Comparison of ENCODE assay signal across 1 cellular context in the genomic region with DNA sequence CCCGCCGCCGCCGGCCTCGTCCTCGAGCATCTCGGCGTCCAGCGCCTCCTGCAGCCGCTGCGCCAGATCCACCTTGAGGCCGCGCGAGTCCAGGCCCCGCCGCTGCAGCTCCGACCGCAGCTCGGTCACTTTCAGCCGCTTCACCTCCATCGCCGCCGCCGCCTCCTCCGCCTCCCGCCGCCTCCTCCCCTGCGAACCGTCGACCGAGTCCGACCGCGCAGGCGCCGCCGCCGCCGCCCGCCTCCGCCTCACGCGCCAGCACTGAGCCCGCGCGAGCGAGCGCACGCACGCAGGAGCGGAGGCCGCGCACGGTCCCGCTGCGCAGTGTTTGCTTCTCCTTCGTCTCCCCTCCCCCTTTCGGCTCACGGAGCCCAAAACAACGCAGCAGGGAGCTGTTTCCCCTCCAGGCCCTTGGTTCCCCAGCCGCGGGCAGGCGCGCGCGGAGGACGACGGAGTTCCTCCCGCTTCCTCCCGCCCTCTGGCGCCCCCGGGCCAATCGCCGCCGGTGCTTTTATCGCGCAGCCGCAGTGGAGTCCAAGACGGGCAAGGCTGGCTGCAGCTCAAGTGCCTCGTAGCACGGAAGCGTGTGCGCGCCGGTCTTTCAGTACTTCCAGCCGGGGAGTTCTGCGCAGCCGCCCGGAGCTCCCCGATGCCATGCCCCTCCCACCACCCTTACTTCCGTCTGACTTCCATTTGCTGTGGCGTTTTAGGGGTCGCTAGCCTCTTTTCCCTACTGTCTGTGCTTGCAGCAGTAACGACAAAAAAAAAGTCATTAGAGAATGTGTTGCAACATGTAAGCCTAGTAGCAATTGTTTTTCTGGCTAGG.
TF ChIP-seq lines count a peak whose summit lies in the region.

A gene (minus strand): TSS at position 451 of the 826 bp plus-strand sequence. CDS start 301 bp downstream, at position 150.

TF ChIP-seq in HEK293, 187 proteins besides CTCF, POLR2A, EP300 and RAD21 (continued from another document and continues in another):
- TF ChIP-seq, protein P1, sequence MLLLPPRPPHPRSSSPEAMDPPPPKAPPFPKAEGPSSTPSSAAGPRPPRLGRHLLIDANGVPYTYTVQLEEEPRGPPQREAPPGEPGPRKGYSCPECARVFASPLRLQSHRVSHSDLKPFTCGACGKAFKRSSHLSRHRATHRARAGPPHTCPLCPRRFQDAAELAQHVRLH (tag by site-specific recombination; IDR thresholded peaks at IDR 0.05): no peak
- TF ChIP-seq OVOL3 (tag by site-specific recombination; IDR thresholded peaks at IDR 0.05): no peak
- TF ChIP-seq, protein P2, sequence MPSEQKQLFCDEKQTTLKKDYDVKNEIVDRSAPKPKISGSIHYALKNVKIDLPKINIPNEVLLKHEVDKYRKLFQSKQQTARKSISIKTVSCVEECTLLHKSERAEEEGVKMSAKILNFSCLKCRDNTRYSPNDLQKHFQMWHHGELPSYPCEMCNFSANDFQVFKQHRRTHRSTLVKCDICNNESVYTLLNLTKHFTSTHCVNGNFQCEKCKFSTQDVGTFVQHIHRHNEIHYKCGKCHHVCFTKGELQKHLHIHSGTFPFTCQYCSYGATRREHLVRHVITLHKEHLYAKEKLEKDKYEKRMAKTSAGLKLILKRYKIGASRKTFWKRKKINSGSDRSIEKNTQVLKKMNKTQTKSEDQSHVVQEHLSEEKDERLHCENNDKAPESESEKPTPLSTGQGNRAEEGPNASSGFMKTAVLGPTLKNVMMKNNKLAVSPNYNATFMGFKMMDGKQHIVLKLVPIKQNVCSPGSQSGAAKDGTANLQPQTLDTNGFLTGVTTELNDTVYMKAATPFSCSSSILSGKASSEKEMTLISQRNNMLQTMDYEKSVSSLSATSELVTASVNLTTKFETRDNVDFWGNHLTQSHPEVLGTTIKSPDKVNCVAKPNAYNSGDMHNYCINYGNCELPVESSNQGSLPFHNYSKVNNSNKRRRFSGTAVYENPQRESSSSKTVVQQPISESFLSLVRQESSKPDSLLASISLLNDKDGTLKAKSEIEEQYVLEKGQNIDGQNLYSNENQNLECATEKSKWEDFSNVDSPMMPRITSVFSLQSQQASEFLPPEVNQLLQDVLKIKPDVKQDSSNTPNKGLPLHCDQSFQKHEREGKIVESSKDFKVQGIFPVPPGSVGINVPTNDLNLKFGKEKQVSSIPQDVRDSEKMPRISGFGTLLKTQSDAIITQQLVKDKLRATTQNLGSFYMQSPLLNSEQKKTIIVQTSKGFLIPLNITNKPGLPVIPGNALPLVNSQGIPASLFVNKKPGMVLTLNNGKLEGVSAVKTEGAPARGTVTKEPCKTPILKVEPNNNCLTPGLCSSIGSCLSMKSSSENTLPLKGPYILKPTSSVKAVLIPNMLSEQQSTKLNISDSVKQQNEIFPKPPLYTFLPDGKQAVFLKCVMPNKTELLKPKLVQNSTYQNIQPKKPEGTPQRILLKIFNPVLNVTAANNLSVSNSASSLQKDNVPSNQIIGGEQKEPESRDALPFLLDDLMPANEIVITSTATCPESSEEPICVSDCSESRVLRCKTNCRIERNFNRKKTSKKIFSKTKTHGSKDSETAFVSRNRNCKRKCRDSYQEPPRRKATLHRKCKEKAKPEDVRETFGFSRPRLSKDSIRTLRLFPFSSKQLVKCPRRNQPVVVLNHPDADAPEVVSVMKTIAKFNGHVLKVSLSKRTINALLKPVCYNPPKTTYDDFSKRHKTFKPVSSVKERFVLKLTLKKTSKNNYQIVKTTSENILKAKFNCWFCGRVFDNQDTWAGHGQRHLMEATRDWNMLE (tag by site-specific recombination; conservative IDR thresholded peaks at IDR 0.05; ENCODE audit: low read depth): no peak
- no peak for TF ChIP-seq SALL2 (tag by site-specific recombination; IDR thresholded peaks at IDR 0.05; ENCODE audit: borderline replicate concordance)
- TF ChIP-seq ZNF404 (tag by site-specific recombination; IDR thresholded peaks at IDR 0.05): no peak
- TF ChIP-seq GLIS1 (tag by site-specific recombination; IDR thresholded peaks at IDR 0.05): peak; percentile 43; the same call in 1 of the 2 replicates
- no peak for TF ChIP-seq ZNF202 (tag by site-specific recombination; IDR thresholded peaks at IDR 0.05; ENCODE audit: borderline replicate concordance)
- TF ChIP-seq ZNF423 (tag by site-specific recombination; IDR thresholded peaks at IDR 0.05): peak; percentile 66; the same call in 1 of the 2 replicates
- no peak for TF ChIP-seq ZNF677 (tag by site-specific recombination; IDR thresholded peaks at IDR 0.05)
- TF ChIP-seq ZNF701 (tag by site-specific recombination; IDR thresholded peaks at IDR 0.05): no peak
- TF ChIP-seq, protein P3, sequence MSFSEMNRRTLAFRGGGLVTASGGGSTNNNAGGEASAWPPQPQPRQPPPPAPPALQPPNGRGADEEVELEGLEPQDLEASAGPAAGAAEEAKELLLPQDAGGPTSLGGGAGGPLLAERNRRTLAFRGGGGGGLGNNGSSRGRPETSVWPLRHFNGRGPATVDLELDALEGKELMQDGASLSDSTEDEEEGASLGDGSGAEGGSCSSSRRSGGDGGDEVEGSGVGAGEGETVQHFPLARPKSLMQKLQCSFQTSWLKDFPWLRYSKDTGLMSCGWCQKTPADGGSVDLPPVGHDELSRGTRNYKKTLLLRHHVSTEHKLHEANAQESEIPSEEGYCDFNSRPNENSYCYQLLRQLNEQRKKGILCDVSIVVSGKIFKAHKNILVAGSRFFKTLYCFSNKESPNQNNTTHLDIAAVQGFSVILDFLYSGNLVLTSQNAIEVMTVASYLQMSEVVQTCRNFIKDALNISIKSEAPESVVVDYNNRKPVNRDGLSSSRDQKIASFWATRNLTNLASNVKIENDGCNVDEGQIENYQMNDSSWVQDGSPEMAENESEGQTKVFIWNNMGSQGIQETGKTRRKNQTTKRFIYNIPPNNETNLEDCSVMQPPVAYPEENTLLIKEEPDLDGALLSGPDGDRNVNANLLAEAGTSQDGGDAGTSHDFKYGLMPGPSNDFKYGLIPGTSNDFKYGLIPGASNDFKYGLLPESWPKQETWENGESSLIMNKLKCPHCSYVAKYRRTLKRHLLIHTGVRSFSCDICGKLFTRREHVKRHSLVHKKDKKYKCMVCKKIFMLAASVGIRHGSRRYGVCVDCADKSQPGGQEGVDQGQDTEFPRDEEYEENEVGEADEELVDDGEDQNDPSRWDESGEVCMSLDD (tag by site-specific recombination; IDR thresholded peaks at IDR 0.05): peak; percentile 62; the same call in 1 of the 2 replicates
- no peak for TF ChIP-seq ZNF169 (tag by site-specific recombination; IDR thresholded peaks at IDR 0.05)
- TF ChIP-seq ZNF843 (tag by site-specific recombination; IDR thresholded peaks at IDR 0.05): peak; percentile 75
- no peak for TF ChIP-seq ZFP37 (tag by site-specific recombination; IDR thresholded peaks at IDR 0.05)
- TF ChIP-seq ZNF670 (tag by site-specific recombination; IDR thresholded peaks at IDR 0.05; ENCODE audit: low read depth): no peak
- TF ChIP-seq IKZF3 (tag by site-specific recombination; IDR thresholded peaks at IDR 0.05): peak; percentile 93
- TF ChIP-seq, protein P4, sequence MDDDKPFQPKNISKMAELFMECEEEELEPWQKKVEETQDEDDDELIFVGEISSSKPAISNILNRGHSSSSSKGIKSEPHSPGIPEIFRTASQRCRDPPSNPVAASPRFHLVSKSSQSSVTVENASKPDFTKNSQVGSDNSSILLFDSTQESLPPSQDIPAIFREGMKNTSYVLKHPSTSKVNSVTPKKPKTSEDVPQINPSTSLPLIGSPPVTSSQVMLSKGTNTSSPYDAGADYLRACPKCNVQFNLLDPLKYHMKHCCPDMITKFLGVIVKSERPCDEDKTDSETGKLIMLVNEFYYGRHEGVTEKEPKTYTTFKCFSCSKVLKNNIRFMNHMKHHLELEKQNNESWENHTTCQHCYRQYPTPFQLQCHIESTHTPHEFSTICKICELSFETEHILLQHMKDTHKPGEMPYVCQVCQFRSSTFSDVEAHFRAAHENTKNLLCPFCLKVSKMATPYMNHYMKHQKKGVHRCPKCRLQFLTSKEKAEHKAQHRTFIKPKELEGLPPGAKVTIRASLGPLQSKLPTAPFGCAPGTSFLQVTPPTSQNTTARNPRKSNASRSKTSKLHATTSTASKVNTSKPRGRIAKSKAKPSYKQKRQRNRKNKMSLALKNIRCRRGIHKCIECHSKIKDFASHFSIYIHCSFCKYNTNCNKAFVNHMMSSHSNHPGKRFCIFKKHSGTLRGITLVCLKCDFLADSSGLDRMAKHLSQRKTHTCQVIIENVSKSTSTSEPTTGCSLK (tag by site-specific recombination; IDR thresholded peaks at IDR 0.05): no peak
- no peak for TF ChIP-seq SETDB1 (IDR thresholded peaks at IDR 0.05; ENCODE audit: insufficient read length, low read length)
- no peak for TF ChIP-seq MEIS1 (CRISPR knock-in tag; IDR thresholded peaks at IDR 0.05; ENCODE audit: borderline replicate concordance)
- TF ChIP-seq, protein P5, sequence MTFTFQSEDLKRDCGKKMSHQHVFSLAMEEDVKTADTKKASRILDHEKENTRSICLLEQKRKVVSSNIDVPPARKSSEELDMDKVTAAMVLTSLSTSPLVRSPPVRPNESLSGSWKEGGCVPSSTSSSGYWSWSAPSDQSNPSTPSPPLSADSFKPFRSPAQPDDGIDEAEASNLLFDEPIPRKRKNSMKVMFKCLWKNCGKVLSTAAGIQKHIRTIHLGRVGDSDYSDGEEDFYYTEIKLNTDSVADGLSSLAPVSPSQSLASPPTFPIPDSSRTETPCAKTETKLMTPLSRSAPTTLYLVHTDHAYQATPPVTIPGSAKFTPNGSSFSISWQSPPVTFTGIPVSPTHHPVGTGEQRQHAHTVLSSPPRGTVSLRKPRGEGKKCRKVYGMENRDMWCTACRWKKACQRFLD (tag by site-specific recombination; IDR thresholded peaks at IDR 0.05): no peak
- peak; percentile 90 for TF ChIP-seq ZEB2 (tag by site-specific recombination; IDR thresholded peaks at IDR 0.05)
- TF ChIP-seq ZNF837 (tag by site-specific recombination; IDR thresholded peaks at IDR 0.05): no peak
- no peak for TF ChIP-seq HOXC10 (CRISPR knock-in tag; IDR thresholded peaks at IDR 0.05)
- TF ChIP-seq ZNF426 (tag by site-specific recombination; IDR thresholded peaks at IDR 0.05): no peak
- TF ChIP-seq KLF7 (tag by site-specific recombination; IDR thresholded peaks at IDR 0.05; ENCODE audit: borderline replicate concordance): no peak
- TF ChIP-seq KLF9 (tag by site-specific recombination; IDR thresholded peaks at IDR 0.05; ENCODE audit: low read depth): no peak
- no peak for TF ChIP-seq RBAK (tag by site-specific recombination; IDR thresholded peaks at IDR 0.05)
- no peak; the same call in 1 of the 2 replicates for TF ChIP-seq KLF16 (tag by site-specific recombination; IDR thresholded peaks at IDR 0.05)
- TF ChIP-seq, protein P6, sequence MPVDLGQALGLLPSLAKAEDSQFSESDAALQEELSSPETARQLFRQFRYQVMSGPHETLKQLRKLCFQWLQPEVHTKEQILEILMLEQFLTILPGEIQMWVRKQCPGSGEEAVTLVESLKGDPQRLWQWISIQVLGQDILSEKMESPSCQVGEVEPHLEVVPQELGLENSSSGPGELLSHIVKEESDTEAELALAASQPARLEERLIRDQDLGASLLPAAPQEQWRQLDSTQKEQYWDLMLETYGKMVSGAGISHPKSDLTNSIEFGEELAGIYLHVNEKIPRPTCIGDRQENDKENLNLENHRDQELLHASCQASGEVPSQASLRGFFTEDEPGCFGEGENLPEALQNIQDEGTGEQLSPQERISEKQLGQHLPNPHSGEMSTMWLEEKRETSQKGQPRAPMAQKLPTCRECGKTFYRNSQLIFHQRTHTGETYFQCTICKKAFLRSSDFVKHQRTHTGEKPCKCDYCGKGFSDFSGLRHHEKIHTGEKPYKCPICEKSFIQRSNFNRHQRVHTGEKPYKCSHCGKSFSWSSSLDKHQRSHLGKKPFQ (tag by site-specific recombination; IDR thresholded peaks at IDR 0.05): no peak
- peak; percentile 85 for TF ChIP-seq ZIC2 (tag by site-specific recombination; IDR thresholded peaks at IDR 0.05)
- TF ChIP-seq ZNF174 (tag by site-specific recombination; IDR thresholded peaks at IDR 0.05): no peak
- TF ChIP-seq ZNF571 (tag by site-specific recombination; IDR thresholded peaks at IDR 0.05): no peak
- TF ChIP-seq, protein P7, sequence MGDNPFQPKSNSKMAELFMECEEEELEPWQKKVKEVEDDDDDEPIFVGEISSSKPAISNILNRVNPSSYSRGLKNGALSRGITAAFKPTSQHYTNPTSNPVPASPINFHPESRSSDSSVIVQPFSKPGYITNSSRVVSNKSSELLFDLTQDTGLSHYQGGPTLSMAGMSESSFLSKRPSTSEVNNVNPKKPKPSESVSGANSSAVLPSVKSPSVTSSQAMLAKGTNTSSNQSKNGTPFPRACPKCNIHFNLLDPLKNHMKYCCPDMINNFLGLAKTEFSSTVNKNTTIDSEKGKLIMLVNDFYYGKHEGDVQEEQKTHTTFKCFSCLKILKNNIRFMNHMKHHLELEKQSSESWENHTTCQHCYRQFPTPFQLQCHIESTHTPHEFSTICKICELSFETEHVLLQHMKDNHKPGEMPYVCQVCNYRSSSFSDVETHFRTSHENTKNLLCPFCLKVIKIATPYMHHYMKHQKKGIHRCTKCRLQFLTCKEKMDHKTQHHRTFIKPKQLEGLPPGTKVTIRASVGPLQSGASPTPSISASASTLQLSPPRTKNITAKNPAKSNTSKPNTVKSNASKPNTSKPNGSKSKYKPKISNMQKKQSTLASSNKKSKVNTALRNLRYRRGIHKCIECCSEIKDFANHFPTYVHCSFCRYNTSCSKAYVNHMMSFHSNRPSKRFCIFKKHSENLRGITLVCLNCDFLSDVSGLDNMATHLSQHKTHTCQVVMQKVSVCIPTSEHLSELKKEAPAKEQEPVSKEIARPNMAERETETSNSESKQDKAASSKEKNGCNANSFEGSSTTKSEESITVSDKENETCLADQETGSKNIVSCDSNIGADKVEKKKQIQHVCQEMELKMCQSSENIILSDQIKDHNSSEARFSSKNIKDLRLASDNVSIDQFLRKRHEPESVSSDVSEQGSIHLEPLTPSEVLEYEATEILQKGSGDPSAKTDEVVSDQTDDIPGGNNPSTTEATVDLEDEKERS (tag by site-specific recombination; IDR thresholded peaks at IDR 0.05): no peak
- TF ChIP-seq ZNF354C (tag by site-specific recombination; IDR thresholded peaks at IDR 0.05; ENCODE audit: borderline replicate concordance, low read depth): no peak
- TF ChIP-seq KLF10 (tag by site-specific recombination; IDR thresholded peaks at IDR 0.05): peak; percentile 16; the same call in 1 of the 2 replicates
- TF ChIP-seq, protein P8, sequence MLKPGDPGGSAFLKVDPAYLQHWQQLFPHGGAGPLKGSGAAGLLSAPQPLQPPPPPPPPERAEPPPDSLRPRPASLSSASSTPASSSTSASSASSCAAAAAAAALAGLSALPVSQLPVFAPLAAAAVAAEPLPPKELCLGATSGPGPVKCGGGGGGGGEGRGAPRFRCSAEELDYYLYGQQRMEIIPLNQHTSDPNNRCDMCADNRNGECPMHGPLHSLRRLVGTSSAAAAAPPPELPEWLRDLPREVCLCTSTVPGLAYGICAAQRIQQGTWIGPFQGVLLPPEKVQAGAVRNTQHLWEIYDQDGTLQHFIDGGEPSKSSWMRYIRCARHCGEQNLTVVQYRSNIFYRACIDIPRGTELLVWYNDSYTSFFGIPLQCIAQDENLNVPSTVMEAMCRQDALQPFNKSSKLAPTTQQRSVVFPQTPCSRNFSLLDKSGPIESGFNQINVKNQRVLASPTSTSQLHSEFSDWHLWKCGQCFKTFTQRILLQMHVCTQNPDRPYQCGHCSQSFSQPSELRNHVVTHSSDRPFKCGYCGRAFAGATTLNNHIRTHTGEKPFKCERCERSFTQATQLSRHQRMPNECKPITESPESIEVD (tag by site-specific recombination; IDR thresholded peaks at IDR 0.05): no peak
- TF ChIP-seq ZNF2 (tag by site-specific recombination; IDR thresholded peaks at IDR 0.05): peak; percentile 25; the same call in 1 of the 2 replicates
- TF ChIP-seq ZNF211 (tag by site-specific recombination; IDR thresholded peaks at IDR 0.05; ENCODE audit: low read depth): no peak
- no peak for TF ChIP-seq ZNF138 (tag by site-specific recombination; IDR thresholded peaks at IDR 0.05; ENCODE audit: borderline replicate concordance)
- TF ChIP-seq ZNF768 (tag by site-specific recombination; IDR thresholded peaks at IDR 0.05): no peak
- no peak for TF ChIP-seq ZNF785 (tag by site-specific recombination; IDR thresholded peaks at IDR 0.05)
- 0 out of 2 replicates have a peak, but pooled peaks have one; percentile 17 for TF ChIP-seq ZBTB20 (tag by site-specific recombination; IDR thresholded peaks at IDR 0.05)
